16 cellular contexts compared by ENCODE assay signal in the genomic region with DNA sequence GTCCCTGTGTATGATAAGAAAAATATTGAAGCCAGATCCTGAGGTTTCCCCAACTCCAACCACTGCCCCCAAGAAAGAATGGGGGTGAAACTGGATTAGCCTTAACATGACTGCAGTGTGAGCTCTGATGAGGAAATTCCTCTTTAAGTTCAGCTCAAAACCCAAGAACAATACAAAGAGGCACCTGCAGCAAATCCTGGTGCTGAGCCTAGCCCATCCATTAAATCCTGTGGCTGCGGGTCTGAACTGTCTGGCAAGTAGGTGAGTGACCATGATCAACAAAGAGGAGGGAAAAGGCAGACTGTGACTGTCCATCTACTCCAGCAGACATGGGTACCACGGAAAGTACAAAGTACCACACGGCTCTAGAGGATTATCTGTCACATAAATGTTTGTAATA.
"Had no signal": no experiment of that assay in that cellular context is flagged by ENCODE, and none has a peak within 500 bp of the region (broad histone marks: within the 10 kb centered on the region; RNA-seq: fewer than 3 reads in every experiment).

No MANE protein-coding gene starts in this region.

- H3K4me3 Mint-ChIP-seq: activated CD8-positive, alpha-beta T cell treated with anti-CD3 and anti-CD28 coated beads, Interleukin-2, amount 10 ng/mL, durations not matched to agents 7 days and 5 days had no signal

- H3K36me3 Mint-ChIP-seq: activated naive CD4-positive, alpha-beta T cell treated with anti-CD3 and anti-CD28 coated beads, Interleukin-2, amount 50 U/mL, for 72 hours had no signal

- H3K9me3 Mint-ChIP-seq: activated naive CD4-positive, alpha-beta T cell treated with anti-CD3 and anti-CD28 coated beads, Interleukin-2, amount 50 U/mL, for 72 hours had no signal

- H3K27ac Mint-ChIP-seq: activated CD8-positive, alpha-beta T cell treated with anti-CD3 and anti-CD28 coated beads, Interleukin-2, amount 10 ng/mL, durations not matched to agents 7 days and 5 days; activated naive CD4-positive, alpha-beta T cell treated with anti-CD3 and anti-CD28 coated beads, Interleukin-2, amount 50 U/mL, for 72 hours had no signal

- DNase-seq: activated CD4-positive, alpha-beta T cell treated with anti-CD3 and anti-CD28 coated beads for 48 hours; activated CD8-positive, alpha-beta memory T cell treated with anti-CD3 and anti-CD28 coated beads, Interleukin-2, amount 50 U/mL, for 4 hours; activated CD8-positive, alpha-beta T cell treated with anti-CD3 and anti-CD28 coated beads, Interleukin-2, amount 10 ng/mL, durations not matched to agents 7 days and 5 days; activated gamma-delta T cell; activated T-cell treated with anti-CD3 and anti-CD28 coated beads, Interleukin-2, amount 50 U/mL, for 48 hours; amygdala; body of pancreas; cortex of kidney; effector CD8-positive, alpha-beta T cell; heart left ventricle; left colon; right lobe of liver; stomach; T-helper 2 cell; upper lobe of right lung had no signal

- ATAC-seq: activated CD8-positive, alpha-beta T cell treated with anti-CD3 and anti-CD28 coated beads, Interleukin-2, amount 10 ng/mL, durations not matched to agents 7 days and 5 days; activated naive CD4-positive, alpha-beta T cell treated with anti-CD3 and anti-CD28 coated beads, Interleukin-2, amount 50 U/mL, for 72 hours; body of pancreas; heart left ventricle; left colon; right lobe of liver; upper lobe of right lung had no signal
